In the genomic region with DNA sequence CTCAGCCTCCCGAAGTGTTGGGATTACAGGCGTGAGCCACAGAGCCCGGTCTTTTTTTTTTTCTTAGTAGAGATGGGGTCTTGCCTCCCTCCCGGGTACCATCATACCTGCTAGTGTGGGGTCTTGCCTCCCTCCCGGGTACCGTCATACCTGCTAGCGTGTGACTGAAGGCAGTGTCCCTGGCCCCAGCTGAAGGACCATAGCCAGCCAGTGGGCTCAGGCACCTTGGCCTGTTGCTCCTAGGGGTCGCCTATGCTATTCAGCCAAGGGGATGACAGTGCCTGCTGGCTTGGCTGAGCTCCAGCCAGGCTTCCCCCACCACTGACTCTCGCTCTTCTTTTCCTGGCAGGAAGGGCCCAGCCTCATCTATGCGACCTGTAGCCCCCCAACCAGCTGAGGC, we compare ENCODE assay signal across 36 cellular contexts.
"Had no signal": no experiment of that assay in that cellular context is flagged by ENCODE, and none has a peak within 500 bp of the region (broad histone marks: within the 10 kb centered on the region; RNA-seq: fewer than 3 reads in every experiment).

No MANE protein-coding gene starts in this region.

- H3K27ac Mint-ChIP-seq: activated CD4-positive, alpha-beta memory T cell treated with anti-CD3 and anti-CD28 coated beads for 36 hours; activated CD4-positive, alpha-beta T cell treated with anti-CD3 and anti-CD28 coated beads for 36 hours; activated CD4-positive, alpha-beta T cell treated with anti-CD3 and anti-CD28 coated beads, Interleukin-2, amount 10 ng/mL, durations not matched to agents 24 days and 14 days; activated CD8-positive, alpha-beta memory T cell treated with anti-CD3 and anti-CD28 coated beads, Interleukin-2, amount 10 ng/mL, durations not matched to agents 7 days and 5 days; activated CD8-positive, alpha-beta T cell treated with anti-CD3 and anti-CD28 coated beads, Interleukin-2, amount 10 ng/mL, durations not matched to agents 7 days and 5 days; activated naive CD8-positive, alpha-beta T cell; activated T-helper 1 cell treated with anti-CD3 and anti-CD28 coated beads, Interleukin-12 subunit alpha, Interleukin-12 subunit beta, Interleukin-2, Interleukin-4 antibody, amounts not matched to agents 30 ng/mL and 10 ng/mL and 1 ng/mL, durations not matched to agents 14 hours and 24 hours and 36 hours; activated T-helper 2 cell treated with anti-CD3 and anti-CD28 coated beads, Interferon-gamma antibody, Interleukin-2, Interleukin-4, amounts not matched to agents 10 μg/mL and 5 μg/mL and 100 μg/mL, durations not matched to agents 14 hours and 24 hours and 36 hours; brain; T-cell; T-helper 1 cell treated with Interleukin-12 subunit alpha and Interleukin-12 subunit beta and Interleukin-4 antibody, amounts not matched to agents 30 μg/mL and 1 μg/mL, for 36 hours had no signal

- H3K36me3 ChIP-seq: breast epithelium, cardiac muscle cell, colonic mucosa, esophagus squamous epithelium, gastroesophageal sphincter, heart right ventricle, WERI-Rb-1 had no signal

- H3K9me3 Mint-ChIP-seq: activated CD4-positive, alpha-beta memory T cell treated with anti-CD3 and anti-CD28 coated beads for 36 hours; activated CD4-positive, alpha-beta T cell treated with anti-CD3 and anti-CD28 coated beads, Interleukin-2, amount 10 ng/mL, durations not matched to agents 24 days and 14 days; activated T-helper 1 cell treated with anti-CD3 and anti-CD28 coated beads, Interleukin-12 subunit alpha, Interleukin-12 subunit beta, Interleukin-2, Interleukin-4 antibody, amounts not matched to agents 30 ng/mL and 10 ng/mL and 1 ng/mL, durations not matched to agents 14 hours and 24 hours and 36 hours; activated T-helper 2 cell treated with anti-CD3 and anti-CD28 coated beads, Interferon-gamma antibody, Interleukin-2, Interleukin-4, amounts not matched to agents 10 μg/mL and 5 μg/mL and 100 μg/mL, durations not matched to agents 14 hours and 24 hours and 36 hours; brain; T-cell; T-helper 1 cell treated with Interleukin-12 subunit alpha and Interleukin-12 subunit beta and Interleukin-4 antibody, amounts not matched to agents 30 μg/mL and 1 μg/mL, for 36 hours had no signal

- ATAC-seq: activated CD4-positive, alpha-beta T cell treated with anti-CD3 and anti-CD28 coated beads for 36 hours; activated CD8-positive, alpha-beta memory T cell treated with anti-CD3 and anti-CD28 coated beads, Interleukin-2, amount 10 ng/mL, durations not matched to agents 7 days and 5 days; activated CD8-positive, alpha-beta T cell treated with anti-CD3 and anti-CD28 coated beads, Interleukin-2, amount 10 ng/mL, durations not matched to agents 7 days and 5 days; gastroesophageal sphincter; heart right ventricle; T-cell had no signal

- H3K27ac ChIP-seq: breast epithelium, cardiac muscle cell, colonic mucosa, epithelial cell of prostate, esophagus squamous epithelium, gastroesophageal sphincter, heart right ventricle, WERI-Rb-1 had no signal

- H3K4me3 ChIP-seq: breast epithelium, cardiac muscle cell, colonic mucosa, esophagus squamous epithelium, gastroesophageal sphincter, heart right ventricle had no signal

- H3K4me1 ChIP-seq: breast epithelium, colonic mucosa, esophagus squamous epithelium, gastroesophageal sphincter, heart right ventricle had no signal

- FAIRE-seq: endometrium, endothelial cell of umbilical vein had no signal

- H3K27me3 Mint-ChIP-seq: activated CD4-positive, alpha-beta memory T cell treated with anti-CD3 and anti-CD28 coated beads for 36 hours; activated CD4-positive, alpha-beta T cell treated with anti-CD3 and anti-CD28 coated beads for 36 hours; activated CD4-positive, alpha-beta T cell treated with anti-CD3 and anti-CD28 coated beads, Interleukin-2, amount 10 ng/mL, durations not matched to agents 24 days and 14 days; activated CD8-positive, alpha-beta memory T cell treated with anti-CD3 and anti-CD28 coated beads, Interleukin-2, amount 10 ng/mL, durations not matched to agents 7 days and 5 days; brain; T-cell had no signal

- H3K4me3 Mint-ChIP-seq: activated CD4-positive, alpha-beta memory T cell treated with anti-CD3 and anti-CD28 coated beads for 36 hours; activated CD4-positive, alpha-beta T cell treated with anti-CD3 and anti-CD28 coated beads for 36 hours; activated CD4-positive, alpha-beta T cell treated with anti-CD3 and anti-CD28 coated beads, Interleukin-2, amount 10 ng/mL, durations not matched to agents 24 days and 14 days; activated CD8-positive, alpha-beta memory T cell treated with anti-CD3 and anti-CD28 coated beads, Interleukin-2, amount 10 ng/mL, durations not matched to agents 7 days and 5 days; activated CD8-positive, alpha-beta T cell treated with anti-CD3 and anti-CD28 coated beads, Interleukin-2, amount 10 ng/mL, durations not matched to agents 7 days and 5 days; activated naive CD8-positive, alpha-beta T cell; activated T-helper 1 cell treated with anti-CD3 and anti-CD28 coated beads, Interleukin-12 subunit alpha, Interleukin-12 subunit beta, Interleukin-2, Interleukin-4 antibody, amounts not matched to agents 30 ng/mL and 10 ng/mL and 1 ng/mL, durations not matched to agents 14 hours and 24 hours and 36 hours; brain; T-cell; T-helper 1 cell treated with Interleukin-12 subunit alpha and Interleukin-12 subunit beta and Interleukin-4 antibody, amounts not matched to agents 30 μg/mL and 1 μg/mL, for 36 hours had no signal

- H3K27me3 ChIP-seq: breast epithelium, cardiac muscle cell, colonic mucosa, esophagus squamous epithelium, gastroesophageal sphincter, heart right ventricle had no signal

- DNase-seq: activated CD4-positive, alpha-beta memory T cell treated with anti-CD3 and anti-CD28 coated beads for 36 hours; activated CD4-positive, alpha-beta T cell treated with anti-CD3 and anti-CD28 coated beads for 36 hours; activated CD4-positive, alpha-beta T cell treated with anti-CD3 and anti-CD28 coated beads, Interleukin-2, amount 10 ng/mL, durations not matched to agents 24 days and 14 days; activated CD4-positive, CD25-positive, alpha-beta regulatory T cell; activated CD4-positive, CD25-positive, alpha-beta regulatory T cell treated with anti-CD3 and anti-CD28 coated beads, Interleukin-2, amount 50 U/mL, for 72 hours; activated CD8-positive, alpha-beta memory T cell treated with anti-CD3 and anti-CD28 coated beads, Interleukin-2, amount 10 ng/mL, durations not matched to agents 7 days and 5 days; activated CD8-positive, alpha-beta memory T cell treated with anti-CD3 and anti-CD28 coated beads, Interleukin-2, amount 50 U/mL, for 4 hours; activated CD8-positive, alpha-beta T cell treated with anti-CD3 and anti-CD28 coated beads, Interleukin-2, amount 10 ng/mL, durations not matched to agents 7 days and 5 days; activated gamma-delta T cell treated with Interleukin-2 at 50 U/mL for 16 hours; activated naive CD4-positive, alpha-beta T cell treated with anti-CD3 and anti-CD28 coated beads, Interleukin-2, amount 50 U/mL, for 16 hours; activated naive CD4-positive, alpha-beta T cell treated with Interleukin-2 at 50 U/mL for 16 hours; activated T-cell treated with anti-CD3 and anti-CD28 coated beads, Interleukin-2, amount 50 U/mL, for 1 hour; activated T-cell treated with anti-CD3 and anti-CD28 coated beads, Interleukin-2, amount 50 U/mL, for 48 hours; amniotic stem cell; anterior cingulate cortex; central memory CD4-positive, alpha-beta T cell; cerebellar nuclear complex; colonic mucosa; effector CD8-positive, alpha-beta T cell; esophagus squamous epithelium; foreskin melanocyte; heart right ventricle; T-cell; T1000; WERI-Rb-1 had no signal

- H3K36me3 Mint-ChIP-seq: activated CD4-positive, alpha-beta memory T cell treated with anti-CD3 and anti-CD28 coated beads for 36 hours; activated CD8-positive, alpha-beta memory T cell treated with anti-CD3 and anti-CD28 coated beads, Interleukin-2, amount 10 ng/mL, durations not matched to agents 7 days and 5 days; brain; T-cell had no signal

- H3K9me3 ChIP-seq: breast epithelium, colonic mucosa, esophagus squamous epithelium, gastroesophageal sphincter, heart right ventricle had no signal
